15 cellular contexts compared by ENCODE assay signal in the genomic region with DNA sequence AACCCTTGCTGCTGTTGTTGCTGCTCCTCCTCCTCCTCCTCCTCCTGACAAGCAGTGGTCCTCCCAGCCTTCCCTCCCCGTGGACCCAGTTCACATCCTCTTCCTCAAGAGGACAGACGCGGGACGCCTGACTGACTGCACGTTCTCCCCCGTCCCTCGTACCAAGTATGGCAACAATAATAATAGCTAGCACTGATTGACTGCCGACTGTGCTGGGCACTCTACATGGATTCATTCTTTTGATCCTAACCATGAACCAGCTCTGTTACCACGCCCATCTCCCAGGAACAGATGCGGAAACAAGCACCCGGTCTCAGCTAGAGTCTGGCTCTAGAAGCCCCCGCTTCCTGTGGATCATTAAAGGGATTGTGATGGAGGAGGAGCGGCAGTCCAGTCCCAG.
DNase-seq lines count a peak whose midpoint lies in the region; ATAC-seq, FAIRE-seq and TF ChIP-seq lines count a peak whose summit lies in the region.
"Had no signal": no experiment of that assay in that cellular context is flagged by ENCODE, and none has a peak within 500 bp of the region (broad histone marks: within the 10 kb centered on the region; RNA-seq: fewer than 3 reads in every experiment).

No MANE protein-coding gene starts in this region.

- no peaks in the 10 kb centered on the region for H3K79me1 ChIP-seq in IMR-90 (ENCODE audit: low read depth in 1 of 2, low read length in 2 of 2)

- H3K9me3 ChIP-seq in IMR-90 (ENCODE audit: control insufficient read depth, insufficient read depth, low read length): no peaks in the 10 kb centered on the region
- no peaks in the 10 kb centered on the region for H3K9me3 ChIP-seq in colonic mucosa
- H3K9me3 ChIP-seq in stomach: no peaks in the 10 kb centered on the region
- H3K9me3 ChIP-seq: adrenal gland, ovary had no signal

- WGBS in IMR-90 (ENCODE audit: extremely low coverage in 2 of 2, insufficient read length in 1 of 2), 2 experiments: 89% methylated on average over 5 of the region's 13 CpGs; no CpG with 5 or more reads in 1 of the 2 experiments
- WGBS in stomach, 5 donors: 69 to 76% (median 70%) methylated on average over 13 of the region's 13 CpGs

- peak overlapping the region; percentile 5; the same call in 1 of the 2 replicates for H3K56ac ChIP-seq in IMR-90 (ENCODE audit: extremely low read depth, insufficient read depth, low read length)

- peak overlapping the region; percentile 83; the same call in 2 of the 3 replicates for H2BK15ac ChIP-seq in IMR-90 (ENCODE audit: low read depth, low read length)

- H3K4me1 ChIP-seq in IMR-90 (ENCODE audit: control insufficient read depth, insufficient read depth, low read length): peaks cover 11% of the 10 kb centered on the region
- H3K4me1 ChIP-seq in colonic mucosa: no peaks in the 10 kb centered on the region
- peaks cover 0 to 23% (median 12%) of the 10 kb centered on the region in 4 donors for H3K4me1 ChIP-seq in stomach
- H3K4me1 ChIP-seq: adrenal gland had no signal

- H3K4ac ChIP-seq in IMR-90 (ENCODE audit: low read depth, low read length): peak overlapping the region; percentile 71

- TF ChIP-seq POLR2A in IMR-90 (IDR thresholded peaks at IDR 0.05; ENCODE audit: low read depth, low read length) (no peak), stomach (IDR thresholded peaks at IDR 0.05) (no peak)

- TF ChIP-seq RAD21 in IMR-90 (IDR thresholded peaks at IDR 0.05; ENCODE audit: low read length): no peak

- peaks cover 6% of the 10 kb centered on the region; the same call in 1 of the 2 replicates for H3K9me1 ChIP-seq in IMR-90 (ENCODE audit: insufficient read depth, low read length)

- ATAC-seq in IMR-90 (ENCODE audit: low read depth): no peak; the same call in 1 of the 2 replicates
- ATAC-seq in HG03442 (IDR thresholded peaks at IDR 0.05; ENCODE audit: unreplicated experiment): no peak
- ATAC-seq: stimulated activated naive B cell treated with anti-CD40 and anti-IgM and Interleukin-4, amounts not matched to agents 10 μg/mL and 1 μg/mL and 100 μg/mL, for 72 hours had no signal

- POLR2A ChIA-PET in IMR-90 (lab: Charles Lee; ENCODE audit: unreplicated experiment): no interaction called here

- H2BK20ac ChIP-seq in IMR-90 (ENCODE audit: low read depth, low read length): peak overlapping the region; percentile 73

- H2BK120ac ChIP-seq in IMR-90 (ENCODE audit: low read depth, low read length): peak overlapping the region; percentile 79

- no peak for TF ChIP-seq CTCF in IMR-90 (conservative IDR thresholded peaks at IDR 0.05; ENCODE audit: low read depth, low read length)
- TF ChIP-seq CTCF in colonic mucosa (IDR thresholded peaks at IDR 0.05): no peak
- no peak for TF ChIP-seq CTCF in mesothelial cell of epicardium (IDR thresholded peaks at IDR 0.05; ENCODE audit: unreplicated experiment)
- TF ChIP-seq CTCF in stomach (IDR thresholded peaks at IDR 0.05): no peak
- TF ChIP-seq CTCF in D721Med (IDR thresholded peaks at IDR 0.05; ENCODE audit: insufficient read depth, missing control alignments): no peak

- H4K20me1 ChIP-seq in IMR-90 (ENCODE audit: insufficient read depth, low read length): no peaks in the 10 kb centered on the region

- peak overlapping the region; percentile 67 for H3K18ac ChIP-seq in IMR-90 (ENCODE audit: low read depth, low read length)

- H3K4me3 ChIP-seq in IMR-90 (ENCODE audit: insufficient read depth, low read depth, low read length) (no peak overlapping the region), colonic mucosa (no peak overlapping the region), stomach (peak overlapping the region in 1 of 4 donors; percentile 20)
- H3K4me3 ChIP-seq: adrenal gland, ovary had no signal

- peak overlapping the region; percentile 47 for H3K27ac Mint-ChIP-seq in mesothelial cell of epicardium
- H3K27ac Mint-ChIP-seq: stimulated activated naive B cell treated with anti-CD40 and anti-IgM and Interleukin-4, amounts not matched to agents 10 μg/mL and 1 μg/mL and 100 μg/mL, for 72 hours had no signal

- H4K91ac ChIP-seq in IMR-90 (ENCODE audit: insufficient read depth, low read depth, low read length): peak overlapping the region; percentile 91

- H3K23ac ChIP-seq in IMR-90 (ENCODE audit: low read depth, low read length): no peak overlapping the region

- H3K27ac ChIP-seq in IMR-90 (ENCODE audit: insufficient read depth, low read length) (peak overlapping the region; percentile 19; the same call in 1 of the 2 replicates), colonic mucosa (peak overlapping the region; percentile 4), stomach (peak overlapping the region; percentile 33 to 90 (median 84))
- H3K27ac ChIP-seq: adrenal gland, ovary had no signal

- peak overlapping the region; percentile 90 for H2AFZ ChIP-seq in IMR-90 (replicated peaks; ENCODE audit: low read length, poor library complexity)

- peaks cover 11% of the 10 kb centered on the region for H3K9me3 Mint-ChIP-seq in mesothelial cell of epicardium

- H3K4me1 Mint-ChIP-seq in mesothelial cell of epicardium: peaks cover 7% of the 10 kb centered on the region
- H3K4me1 Mint-ChIP-seq: stimulated activated naive B cell treated with anti-CD40 and anti-IgM and Interleukin-4, amounts not matched to agents 10 μg/mL and 1 μg/mL and 100 μg/mL, for 72 hours had no signal

- dilution Hi-C loops in IMR-90 (cut with HindIII; ENCODE audit: low sequenced_read_pairs, unreplicated experiment): no loop called here

- H3K36me3 Mint-ChIP-seq in mesothelial cell of epicardium: no peaks in the 10 kb centered on the region
- H3K36me3 Mint-ChIP-seq: stimulated activated naive B cell treated with anti-CD40 and anti-IgM and Interleukin-4, amounts not matched to agents 10 μg/mL and 1 μg/mL and 100 μg/mL, for 72 hours had no signal

- peak overlapping the region; percentile 59 for H2BK5ac ChIP-seq in IMR-90 (ENCODE audit: low read depth, low read length, poor library complexity, severe bottlenecking)

- H3K4me2 ChIP-seq in IMR-90 (ENCODE audit: low read depth, low read length): no peak overlapping the region

- DNase-seq in IMR-90 (no peak), colonic mucosa (no peak), mesothelial cell of epicardium (ENCODE audit: low spot score in 2 of 2, unreplicated experiment in 2 of 2) (no peak), stomach (no peak), NCI-H524 treated with DMSO at 0.1 percent for 48 hours (lab: John Stamatoyannopoulos, UW) (no peak), D721Med (ENCODE audit: insufficient read length, low spot score) (no peak), iPS-NIHi11 (ENCODE audit: low spot score) (no peak)
- DNase-seq: activated CD4-positive, CD25-positive, alpha-beta regulatory T cell; effector CD4-positive, alpha-beta T cell; NCI-H1436; ovary; stimulated activated CD4-positive, alpha-beta T cell treated with anti-CD3 and anti-CD28 coated beads, Interleukin-2, amount 100 ng/mL, for 48 hours; stimulated activated naive B cell treated with anti-CD40 and anti-IgM and Interleukin-4, amounts not matched to agents 10 μg/mL and 1 μg/mL and 100 μg/mL, for 72 hours had no signal

- CTCF ChIA-PET in IMR-90 (lab: Yijun Ruan, JAX): interaction anchor here (0.9 kb wide), 1 partner anchor 49 kb away, joined by 3 read pairs; no protein-coding TSS in a partner anchor

- H3K27me3 Mint-ChIP-seq in mesothelial cell of epicardium (ENCODE audit: low read depth): no peaks in the 10 kb centered on the region

- peak overlapping the region; percentile 66 for H4K5ac ChIP-seq in IMR-90 (ENCODE audit: low read depth, low read length)

- peak overlapping the region; percentile 93 for H2AK5ac ChIP-seq in IMR-90 (ENCODE audit: low read depth, low read length)

- FAIRE-seq in D721Med (lab: Jason Lieb, UNC): no peak

- no TSS peak for BruUV-seq in IMR-90 (replicated peaks; lab: Mats Ljungman, UMichigan)

- in situ Hi-C loops in IMR-90 (cut with MboI; ENCODE audit: low sequenced_read_pairs): no loop called here

- H3K9ac ChIP-seq in IMR-90 (ENCODE audit: low read depth, low read length): peak overlapping the region; percentile 24; the same call in 1 of the 2 replicates
- H3K9ac ChIP-seq in colonic mucosa (ENCODE audit: low read depth in 2 of 2, low read length in 2 of 2): no peak overlapping the region

- intact Hi-C loops in IMR-90 (cut with micrococcal nuclease): no loop called here
- intact Hi-C loops in colonic mucosa (cut with DNase I): no loop called here
- intact Hi-C loops in stomach (cut with DNase I; ENCODE audit: low total_unique reads): no loop called here

- H3K14ac ChIP-seq in IMR-90 (replicated peaks; ENCODE audit: low read depth, low read length): peak overlapping the region; percentile 82

- H4K8ac ChIP-seq in IMR-90 (ENCODE audit: low read depth in 2 of 2, low read length in 2 of 2): peak overlapping the region; percentile 88 to 94

- H3K27me3 ChIP-seq in IMR-90 (ENCODE audit: control insufficient read depth, insufficient read depth, low read length): no peaks in the 10 kb centered on the region
- H3K27me3 ChIP-seq in colonic mucosa: no peaks in the 10 kb centered on the region
- no peaks in the 10 kb centered on the region for H3K27me3 ChIP-seq in stomach
- H3K27me3 ChIP-seq: adrenal gland, ovary had no signal

- H3K36me3 ChIP-seq in IMR-90 (ENCODE audit: control insufficient read depth, insufficient read depth, low read length) (no peaks in the 10 kb centered on the region), colonic mucosa (no peaks in the 10 kb centered on the region), stomach (no peaks in the 10 kb centered on the region)
- H3K36me3 ChIP-seq: adrenal gland, ovary had no signal

- peak overlapping the region; percentile 65 for H2AK9ac ChIP-seq in IMR-90 (replicated peaks; ENCODE audit: low read depth, low read length, poor library complexity)

- no peak overlapping the region for H3K4me3 Mint-ChIP-seq in mesothelial cell of epicardium
- H3K4me3 Mint-ChIP-seq: stimulated activated naive B cell treated with anti-CD40 and anti-IgM and Interleukin-4, amounts not matched to agents 10 μg/mL and 1 μg/mL and 100 μg/mL, for 72 hours had no signal

- no peak for TF ChIP-seq EP300 in stomach (IDR thresholded peaks at IDR 0.05)

TF ChIP-seq in IMR-90, 13 proteins besides CTCF, POLR2A, EP300 and RAD21:
- TF ChIP-seq CEBPB (IDR thresholded peaks at IDR 0.05; ENCODE audit: low read depth, low read length) (no peak), BHLHE40 (IDR thresholded peaks at IDR 0.05; ENCODE audit: low read depth, low read length) (no peak), MAZ (IDR thresholded peaks at IDR 0.05; ENCODE audit: borderline replicate concordance, low read depth, low read length) (no peak), SMC3 (IDR thresholded peaks at IDR 0.05; ENCODE audit: low read depth, low read length) (no peak)
- TF ChIP-seq, protein P1, sequence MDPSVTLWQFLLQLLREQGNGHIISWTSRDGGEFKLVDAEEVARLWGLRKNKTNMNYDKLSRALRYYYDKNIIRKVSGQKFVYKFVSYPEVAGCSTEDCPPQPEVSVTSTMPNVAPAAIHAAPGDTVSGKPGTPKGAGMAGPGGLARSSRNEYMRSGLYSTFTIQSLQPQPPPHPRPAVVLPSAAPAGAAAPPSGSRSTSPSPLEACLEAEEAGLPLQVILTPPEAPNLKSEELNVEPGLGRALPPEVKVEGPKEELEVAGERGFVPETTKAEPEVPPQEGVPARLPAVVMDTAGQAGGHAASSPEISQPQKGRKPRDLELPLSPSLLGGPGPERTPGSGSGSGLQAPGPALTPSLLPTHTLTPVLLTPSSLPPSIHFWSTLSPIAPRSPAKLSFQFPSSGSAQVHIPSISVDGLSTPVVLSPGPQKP (IDR thresholded peaks at IDR 0.05; ENCODE audit: borderline replicate concordance, low read depth, low read length): no peak

Comparison
In these comparisons a context has a peak if more than half of its experiments do, and no peak if none do; other contexts are left out.
1. H3K27ac ChIP-seq: peak in every context shown above with its lines; median percentile 84 in stomach; 19 in IMR-90; 4 in colonic mucosa.